ENCODE assay signal across 8 cellular contexts in the genomic region with DNA sequence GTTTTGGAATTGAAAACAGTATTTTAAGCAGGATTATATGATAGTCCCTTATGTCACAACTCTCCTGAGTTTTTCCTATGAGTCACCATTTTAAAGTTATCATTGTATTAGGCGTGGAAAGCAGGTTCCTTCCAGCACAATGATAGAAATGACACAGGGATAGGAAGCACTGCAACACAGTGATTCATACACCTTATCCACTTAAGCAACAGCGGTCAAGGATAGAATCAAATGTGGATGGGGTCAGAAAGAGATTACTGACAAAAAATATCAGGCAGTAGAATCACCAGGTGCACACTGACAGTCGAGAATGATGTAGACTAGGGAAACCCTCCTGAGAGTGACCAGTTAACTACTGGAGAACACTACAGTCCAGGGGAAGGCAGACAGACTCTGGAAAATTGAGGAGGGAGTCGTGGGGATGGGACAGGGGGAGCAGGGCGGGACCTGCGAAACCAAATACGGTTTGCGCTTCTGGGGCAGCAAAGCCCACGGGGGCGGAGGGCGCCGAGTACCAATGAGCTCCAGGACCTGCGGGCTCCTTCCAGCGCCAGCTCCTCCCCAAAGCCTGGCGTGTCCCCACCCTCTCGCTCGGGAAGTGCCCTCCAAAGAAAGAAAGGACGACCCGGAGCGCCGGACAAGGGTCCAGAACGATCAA. TPM values are rescaled to one million over a fixed set of nuclear protein-coding genes. Genes with fewer than 3 reads are reported as not detected.
DNase-seq lines count a peak whose midpoint lies in the region; ATAC-seq and TF ChIP-seq lines count a peak whose summit lies in the region.

No MANE protein-coding gene starts in this region.

- H3K4me2 ChIP-seq in trophoblast cell (ENCODE audit: low read length) = peak overlapping the region; percentile 74

- H4K12ac ChIP-seq in trophoblast cell (ENCODE audit: low read depth, low read length) = no peak overlapping the region

- peak overlapping the region; percentile 64 for H3K18ac ChIP-seq in trophoblast cell (ENCODE audit: low read length)

- H3K36me3 Mint-ChIP-seq in CD4-positive, alpha-beta T cell (ENCODE audit: low read depth) = peaks cover 32% of the 10 kb centered on the region
- H3K36me3 Mint-ChIP-seq in activated T-helper 2 cell treated with anti-CD3 and anti-CD28 coated beads, Interferon-gamma antibody, Interleukin-2, Interleukin-4, amounts not matched to agents 10 μg/mL and 5 μg/mL and 100 μg/mL, durations not matched to agents 14 hours and 24 hours and 36 hours (ENCODE audit: low read depth) = peaks cover 17% of the 10 kb centered on the region

- peaks cover 4% of the 10 kb centered on the region for H3K79me1 ChIP-seq in trophoblast cell (ENCODE audit: low read length)

- intact Hi-C loops in CD4-positive, alpha-beta T cell (cut with DNase I, micrococcal nuclease) = loop anchor here (10.0 kb wide), 2 partner anchors 781 to 1351 kb away; a partner anchor contains a TSS
- intact Hi-C loops in activated T-helper 2 cell treated with anti-CD3 and anti-CD28 coated beads, Interferon-gamma antibody, Interleukin-2, Interleukin-4, amounts not matched to agents 10 μg/mL and 5 μg/mL and 100 μg/mL, durations not matched to agents 14 hours and 24 hours and 36 hours (cut with micrococcal nuclease) = loop anchor here (10.0 kb wide), 1 partner anchor 961 kb away; a partner anchor contains a TSS

- peaks cover 6% of the 10 kb centered on the region for H3K79me2 ChIP-seq in trophoblast cell (ENCODE audit: control insufficient read depth, insufficient read depth, low read length, poor library complexity)

- POLR2A ChIA-PET in CD4-positive, alpha-beta T cell (lab: Charles Lee) = interaction anchor here (0.6 to 5.0 kb wide), 11 partner anchors 8 to 1357 kb away, joined by 3 to 151 read pairs (median 6); a partner anchor contains a TSS

- H3K14ac ChIP-seq in trophoblast cell (ENCODE audit: low read length) = peak overlapping the region; percentile 41

- H3K4me3 Mint-ChIP-seq in CD4-positive, alpha-beta T cell = peak overlapping the region; percentile 91
- H3K4me3 Mint-ChIP-seq in activated T-helper 2 cell treated with anti-CD3 and anti-CD28 coated beads, Interferon-gamma antibody, Interleukin-2, Interleukin-4, amounts not matched to agents 10 μg/mL and 5 μg/mL and 100 μg/mL, durations not matched to agents 14 hours and 24 hours and 36 hours (ENCODE audit: low read depth) = peak overlapping the region; percentile 89

- no CpG with 5 or more reads among the region's 22 CpGs for WGBS in trophoblast cell (ENCODE audit: extremely low coverage, insufficient coverage, insufficient read length)

- CTCF ChIA-PET in CD4-positive, alpha-beta T cell (lab: Charles Lee) = interaction anchor here (1.1 to 3.1 kb wide), 3 partner anchors 28 to 44 kb away, joined by 3 to 10 read pairs (median 6); a partner anchor contains a TSS

- in situ Hi-C loops in G401 (cut with HindIII; ENCODE audit: low sequenced_read_pairs) = no loop called here

- H2BK12ac ChIP-seq in trophoblast cell (ENCODE audit: low read length) = no peak overlapping the region

- H3K9ac ChIP-seq in trophoblast cell (ENCODE audit: low read length) = peak overlapping the region; percentile 78

- peaks cover 24% of the 10 kb centered on the region for H3K4me1 ChIP-seq in cardiac muscle cell (ENCODE audit: low read depth)
- H3K4me1 ChIP-seq in trophoblast cell (ENCODE audit: control insufficient read depth in 1 of 2, insufficient read depth in 2 of 2, low read length in 2 of 2) = peaks cover 4 to 8% of the 10 kb centered on the region in 2 experiments

- H3K36me3 ChIP-seq in cardiac muscle cell (no peaks in the 10 kb centered on the region), trophoblast cell (ENCODE audit: control insufficient read depth in 1 of 2, insufficient read depth in 2 of 2, low read length in 2 of 2) (no peaks in the 10 kb centered on the region)

- peak overlapping the region; percentile 85 for H4K8ac ChIP-seq in trophoblast cell (ENCODE audit: low read depth, low read length)

- no peaks in the 10 kb centered on the region for H3K9me3 Mint-ChIP-seq in CD4-positive, alpha-beta T cell
- H3K9me3 Mint-ChIP-seq in activated T-helper 2 cell treated with anti-CD3 and anti-CD28 coated beads, Interferon-gamma antibody, Interleukin-2, Interleukin-4, amounts not matched to agents 10 μg/mL and 5 μg/mL and 100 μg/mL, durations not matched to agents 14 hours and 24 hours and 36 hours = no peaks in the 10 kb centered on the region

- H2AK5ac ChIP-seq in trophoblast cell (ENCODE audit: low read length) = no peak overlapping the region

- DNase-seq in CD4-positive, alpha-beta T cell = no peak
- peak; percentile 84 for DNase-seq in NCI-H2107 treated with DMSO at 0.1 percent for 48 hours (lab: John Stamatoyannopoulos, UW; ENCODE audit: unreplicated experiment)
- DNase-seq in activated T-helper 2 cell treated with anti-CD3 and anti-CD28 coated beads, Interferon-gamma antibody, Interleukin-2, Interleukin-4, amounts not matched to agents 10 μg/mL and 5 μg/mL and 100 μg/mL, durations not matched to agents 14 hours and 24 hours and 36 hours (ENCODE audit: low spot score) = no peak
- peak; percentile 88 to 93 for DNase-seq in cardiac muscle cell (ENCODE audit: low read depth in 1 of 2, low spot score in 1 of 2)
- peak; percentile 74 to 89 for DNase-seq in trophoblast cell
- DNase-seq in G401 (ENCODE audit: low spot score) = no peak

- peak overlapping the region; percentile 27 for H2BK120ac ChIP-seq in trophoblast cell (ENCODE audit: insufficient read depth, low read length, poor library complexity)

- no peak overlapping the region for H3K23ac ChIP-seq in trophoblast cell (ENCODE audit: low read length)

- H3K4me1 Mint-ChIP-seq in CD4-positive, alpha-beta T cell (ENCODE audit: low read depth) = peaks cover 53% of the 10 kb centered on the region
- H3K4me1 Mint-ChIP-seq in activated T-helper 2 cell treated with anti-CD3 and anti-CD28 coated beads, Interferon-gamma antibody, Interleukin-2, Interleukin-4, amounts not matched to agents 10 μg/mL and 5 μg/mL and 100 μg/mL, durations not matched to agents 14 hours and 24 hours and 36 hours (ENCODE audit: low read depth) = peaks cover 42% of the 10 kb centered on the region

- H3K27me3 ChIP-seq in CD4-positive, alpha-beta T cell (ENCODE audit: control insufficient read depth, insufficient read depth, low read length) = no peaks in the 10 kb centered on the region
- no peaks in the 10 kb centered on the region for H3K27me3 ChIP-seq in cardiac muscle cell
- no peaks in the 10 kb centered on the region for H3K27me3 ChIP-seq in trophoblast cell (ENCODE audit: insufficient read depth, low read length)

- H3K4me3 ChIP-seq in cardiac muscle cell (peak overlapping the region; percentile 46), trophoblast cell (ENCODE audit: low read depth, low read length) (peak overlapping the region; percentile 95)

- no peak overlapping the region for H3K4ac ChIP-seq in trophoblast cell (ENCODE audit: low read depth, low read length)

- H3K27ac ChIP-seq in CD4-positive, alpha-beta T cell (ENCODE audit: low read depth, low read length) = peak overlapping the region; percentile 92
- H3K27ac ChIP-seq in cardiac muscle cell = peak overlapping the region; percentile 97
- peak overlapping the region; percentile 91 for H3K27ac ChIP-seq in trophoblast cell (ENCODE audit: low read depth, low read length)

- no peak for TF ChIP-seq CTCF in CD4-positive, alpha-beta T cell (IDR thresholded peaks at IDR 0.05)
- TF ChIP-seq CTCF in cardiac muscle cell (IDR thresholded peaks at IDR 0.05; ENCODE audit: low read depth, low read length) = no peak

- H2AFZ ChIP-seq in trophoblast cell (ENCODE audit: insufficient read depth, low read length, poor library complexity) = peak overlapping the region; percentile 64

- peak overlapping the region; percentile 65 for H4K91ac ChIP-seq in trophoblast cell (ENCODE audit: low read depth, low read length)

- no peaks in the 10 kb centered on the region for H3K27me3 Mint-ChIP-seq in CD4-positive, alpha-beta T cell
- peaks cover 2% of the 10 kb centered on the region for H3K27me3 Mint-ChIP-seq in activated T-helper 2 cell treated with anti-CD3 and anti-CD28 coated beads, Interferon-gamma antibody, Interleukin-2, Interleukin-4, amounts not matched to agents 10 μg/mL and 5 μg/mL and 100 μg/mL, durations not matched to agents 14 hours and 24 hours and 36 hours (ENCODE audit: low read depth)

- peak; percentile 39 for ATAC-seq in CD4-positive, alpha-beta T cell (ENCODE audit: poor library complexity)
- ATAC-seq in GM18873 (IDR thresholded peaks at IDR 0.05; ENCODE audit: low FRiP score, unreplicated experiment) (peak; percentile 35), HG03064 (IDR thresholded peaks at IDR 0.05; ENCODE audit: low read depth, unreplicated experiment) (peak; percentile 56)

- no peaks in the 10 kb centered on the region for H3K9me3 ChIP-seq in CD4-positive, alpha-beta T cell (ENCODE audit: control insufficient read depth, low read length)
- no peaks in the 10 kb centered on the region for H3K9me3 ChIP-seq in cardiac muscle cell (ENCODE audit: low read depth)
- no peaks in the 10 kb centered on the region for H3K9me3 ChIP-seq in trophoblast cell (ENCODE audit: insufficient read depth, low read depth, low read length)

- peak overlapping the region; percentile 53 for H2BK5ac ChIP-seq in trophoblast cell (ENCODE audit: low read depth, low read length, poor library complexity)

- peak overlapping the region; percentile 96 for H3K27ac Mint-ChIP-seq in CD4-positive, alpha-beta T cell
- H3K27ac Mint-ChIP-seq in activated T-helper 2 cell treated with anti-CD3 and anti-CD28 coated beads, Interferon-gamma antibody, Interleukin-2, Interleukin-4, amounts not matched to agents 10 μg/mL and 5 μg/mL and 100 μg/mL, durations not matched to agents 14 hours and 24 hours and 36 hours = peak overlapping the region; percentile 98

RNA-seq across cellular contexts. Expression of a gene that starts 0.5 kb away (rescaled TPM):
- total RNA-seq in CD4-positive, alpha-beta T cell = 10 to 100 TPM; 85.9 to 88.6 TPM
- total RNA-seq in activated T-helper 2 cell treated with anti-CD3 and anti-CD28 coated beads, Interferon-gamma antibody, Interleukin-2, Interleukin-4, amounts not matched to agents 10 μg/mL and 5 μg/mL and 100 μg/mL, durations not matched to agents 14 hours and 24 hours and 36 hours = 21.5 and 22.4 TPM in 2 replicates
- total RNA-seq in cardiac muscle cell = 19.6 and 20.0 TPM in 2 replicates
- polyA plus RNA-seq in cardiac muscle cell = 21.3 and 30.5 TPM in 2 replicates
- polyA plus RNA-seq in trophoblast cell (2013) = 24.4 and 25.3 TPM in 2 replicates
- 13.0 and 16.5 TPM in 2 replicates for total RNA-seq in G401 (2014; rRNA removed; shearing (Covaris generic))

RNA-seq across cellular contexts. Expression of a gene that starts 44.0 kb away (rescaled TPM):
- total RNA-seq in CD4-positive, alpha-beta T cell = 10 to 100 TPM; 11.7 to 12.6 TPM
- total RNA-seq in activated T-helper 2 cell treated with anti-CD3 and anti-CD28 coated beads, Interferon-gamma antibody, Interleukin-2, Interleukin-4, amounts not matched to agents 10 μg/mL and 5 μg/mL and 100 μg/mL, durations not matched to agents 14 hours and 24 hours and 36 hours = 33.8 and 35.4 TPM in 2 replicates
- 16.5 and 24.1 TPM in 2 replicates for total RNA-seq in cardiac muscle cell
- 19.9 and 20.2 TPM in 2 replicates for polyA plus RNA-seq in cardiac muscle cell
- polyA plus RNA-seq in trophoblast cell (2013) = 21.4 and 21.9 TPM in 2 replicates
- 17.6 and 31.0 TPM in 2 replicates for total RNA-seq in G401 (2014; rRNA removed; shearing (Covaris generic))

RNA-seq across cellular contexts. Expression of a gene that starts 44.2 kb away (rescaled TPM):
- total RNA-seq in CD4-positive, alpha-beta T cell = 10 to 100 TPM; 66.5 to 72.1 TPM
- 19.4 and 19.9 TPM in 2 replicates for total RNA-seq in activated T-helper 2 cell treated with anti-CD3 and anti-CD28 coated beads, Interferon-gamma antibody, Interleukin-2, Interleukin-4, amounts not matched to agents 10 μg/mL and 5 μg/mL and 100 μg/mL, durations not matched to agents 14 hours and 24 hours and 36 hours
- total RNA-seq in cardiac muscle cell = 183 and 204 TPM in 2 replicates
- polyA plus RNA-seq in cardiac muscle cell = 81.2 and 108 TPM in 2 replicates
- polyA plus RNA-seq in trophoblast cell (2013) = 135 and 142 TPM in 2 replicates
- 13.1 and 26.3 TPM in 2 replicates for total RNA-seq in G401 (2014; rRNA removed; shearing (Covaris generic))

Comparison
In these comparisons a context has a peak if more than half of its experiments do, and no peak if none do; other contexts are left out.
1. DNase-seq: peak in NCI-H2107 treated with DMSO at 0.1 percent for 48 hours (single experiment), cardiac muscle cell (2 of 2) and trophoblast cell (2 of 2); none in CD4-positive, alpha-beta T cell (0 of 10), activated T-helper 2 cell treated with anti-CD3 and anti-CD28 coated beads, Interferon-gamma antibody, Interleukin-2, Interleukin-4, amounts not matched to agents 10 μg/mL and 5 μg/mL and 100 μg/mL, durations not matched to agents 14 hours and 24 hours and 36 hours (single experiment) and G401 (single experiment).
2. Peak in every context shown above with its lines, with median percentiles within 50 percentile points of each other: ATAC-seq and H3K27ac ChIP-seq.